ENCODE assay signal across 20 cellular contexts in the genomic region with DNA sequence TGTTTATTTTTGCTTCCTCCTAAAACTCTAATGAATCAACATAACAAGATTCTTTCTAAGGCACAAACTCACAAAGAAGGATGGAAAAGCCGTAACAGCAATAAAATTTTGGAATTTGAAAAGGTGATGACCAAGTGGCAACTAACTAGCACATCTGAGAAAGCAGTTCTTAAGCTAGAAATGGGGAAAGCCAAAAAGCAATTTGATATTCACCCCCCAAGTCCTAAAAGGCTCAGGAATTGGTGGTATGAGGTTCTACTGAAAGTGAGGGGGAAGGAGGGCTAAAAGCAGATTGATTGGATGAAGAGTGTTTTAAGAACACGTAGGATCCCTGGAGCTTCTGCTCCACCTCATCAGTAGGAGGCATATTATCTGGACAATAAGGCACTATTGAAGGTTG. TPM values are rescaled to one million over a fixed set of nuclear protein-coding genes. Genes with fewer than 3 reads are reported as not detected.
DNase-seq lines count a peak whose midpoint lies in the region; ATAC-seq, FAIRE-seq and TF ChIP-seq lines count a peak whose summit lies in the region.
"Had no signal": no experiment of that assay in that cellular context is flagged by ENCODE, and none has a peak within 500 bp of the region (broad histone marks: within the 10 kb centered on the region; RNA-seq: fewer than 3 reads in every experiment).

No MANE protein-coding gene starts in this region.

- ATAC-seq in K562 = no peak
- ATAC-seq in SK-N-SH treated with all-trans-retinoic acid at 6 μM for 48 hours = no peak
- ATAC-seq in GM21717 (IDR thresholded peaks at IDR 0.05; ENCODE audit: unreplicated experiment) = no peak
- ATAC-seq: GM12878, GM23338 had no signal

- CTCF ChIA-PET in K562 (lab: Yijun Ruan, JAX; ENCODE audit: low intra/inter-chr PET ratio) = no interaction called here

- H4K8ac ChIP-seq in mesenchymal stem cell (ENCODE audit: low read length) = no peak overlapping the region

- H3K27ac ChIP-seq in K562 (ENCODE audit: extremely low read depth, low read depth, low read length) = no peak overlapping the region
- no peak overlapping the region for H3K27ac ChIP-seq in mesenchymal stem cell (ENCODE audit: low read length, poor library complexity, severe bottlenecking)
- H3K27ac ChIP-seq in hepatocyte = no peak overlapping the region

- H2BK15ac ChIP-seq in mesenchymal stem cell (ENCODE audit: low read depth, poor library complexity, severe bottlenecking) = no peak overlapping the region

- H2AFZ ChIP-seq in K562 (ENCODE audit: low read depth, low read length) (0 out of 2 replicates have a peak overlapping the region, but pooled peaks have one; percentile 10), mesenchymal stem cell (ENCODE audit: low read depth, low read length) (no peak overlapping the region), hepatocyte (no peak overlapping the region)
- H2AFZ ChIP-seq: GM23338 had no signal

- DNase-seq in G401 (ENCODE audit: low spot score) (peak; percentile 61), K562 (ENCODE audit: extremely low read depth in 1 of 4, low spot score in 3 of 4) (no peak), mesenchymal stem cell (no peak), hepatocyte (ENCODE audit: low spot score) (no peak)
- DNase-seq in stimulated activated CD4-positive, alpha-beta T cell treated with anti-CD3 and anti-CD28 coated beads, Interleukin-2, amount 100 ng/mL, for 48 hours = no peak
- DNase-seq: C1 segment of cervical spinal cord; Calu3; CD4-positive, alpha-beta memory T cell; COR-L47; DMS53; DMS79 treated with DMSO at 0.1 percent for 48 hours; GDM1; H9; HFFc6 had no signal

- H3K9me3 ChIP-seq in K562 (replicated peaks; ENCODE audit: control insufficient read depth, insufficient read depth, low read depth, low read length) = no peaks in the 10 kb centered on the region
- H3K9me3 ChIP-seq in mesenchymal stem cell (ENCODE audit: control insufficient read depth, low read length) = peaks cover 2% of the 10 kb centered on the region
- no peaks in the 10 kb centered on the region for H3K9me3 ChIP-seq in hepatocyte (ENCODE audit: low read depth)

- no peak for TF ChIP-seq RAD21 in K562 (CRISPR knock-in tag; conservative IDR thresholded peaks at IDR 0.05 in 1 of 2, IDR thresholded peaks at IDR 0.05 in 1 of 2)

- peak; percentile 96 for FAIRE-seq in G401.6 (lab: Jason Lieb, UNC)
- no peak for FAIRE-seq in K562 (lab: Jason Lieb, UNC)
- FAIRE-seq: GM12878, GM19239 had no signal

- no peak for TF ChIP-seq POLR2A in K562 (conservative IDR thresholded peaks at IDR 0.05)

- POLR2A ChIA-PET in K562 (lab: Yijun Ruan, JAX) = interaction anchor here (0.6 to 1.0 kb wide), 3 partner anchors 10 to 580 kb away, joined by 3 to 4 read pairs (median 3); no protein-coding TSS in a partner anchor

- H2BK5ac ChIP-seq in mesenchymal stem cell (ENCODE audit: low read depth, low read length, poor library complexity, severe bottlenecking) = no peak overlapping the region

- H3K9me2 ChIP-seq in hepatocyte (replicated peaks; ENCODE audit: insufficient read depth) = no peaks in the 10 kb centered on the region

- no peaks in the 10 kb centered on the region for H3K27me3 ChIP-seq in K562 (ENCODE audit: control insufficient read depth in 2 of 2, insufficient read depth in 2 of 2, low read length in 2 of 2)
- H3K27me3 ChIP-seq in mesenchymal stem cell (ENCODE audit: control insufficient read depth in 1 of 2, insufficient read depth in 1 of 2, low read length in 2 of 2) = peaks cover 0 to 4% of the 10 kb centered on the region in 2 experiments
- H3K27me3 ChIP-seq in hepatocyte = no peaks in the 10 kb centered on the region

- intact Hi-C loops in K562 (cut with micrococcal nuclease) = no loop called here

- in situ Hi-C loops in G401 (cut with HindIII; ENCODE audit: low sequenced_read_pairs) = no loop called here
- in situ Hi-C loops in K562 (cut with MboI) = no loop called here

- no peak overlapping the region for H3K18ac ChIP-seq in mesenchymal stem cell (ENCODE audit: low read depth in 1 of 2, low read length in 2 of 2)

- no peak overlapping the region for H3K4me3 ChIP-seq in K562
- no peak overlapping the region for H3K4me3 ChIP-seq in mesenchymal stem cell (ENCODE audit: insufficient read depth in 1 of 2, low read depth in 1 of 2, low read length in 2 of 2)
- H3K4me3 ChIP-seq in hepatocyte = no peak overlapping the region
- H3K4me3 ChIP-seq: GM12878, GM23338 had no signal

- H3K36me3 ChIP-seq in K562 (ENCODE audit: control insufficient read depth, insufficient read depth, low read length) (no peaks in the 10 kb centered on the region), mesenchymal stem cell (ENCODE audit: control insufficient read depth in 1 of 2, insufficient read depth in 2 of 2, low read depth in 1 of 2, low read length in 2 of 2) (no peaks in the 10 kb centered on the region), hepatocyte (replicated peaks; ENCODE audit: insufficient read depth, low read depth) (no peaks in the 10 kb centered on the region)

- no peak overlapping the region for H3K14ac ChIP-seq in mesenchymal stem cell (ENCODE audit: low read length in 2 of 2)

- no peaks in the 10 kb centered on the region for H4K20me1 ChIP-seq in K562 (replicated peaks; ENCODE audit: control insufficient read depth, insufficient read depth, low read length)
- H4K20me1 ChIP-seq in hepatocyte (ENCODE audit: insufficient read depth, poor library complexity, severe bottlenecking) = no peaks in the 10 kb centered on the region

- H3K79me1 ChIP-seq in mesenchymal stem cell (replicated peaks; ENCODE audit: low read length, poor library complexity, severe bottlenecking) = no peaks in the 10 kb centered on the region

- H3K23ac ChIP-seq in mesenchymal stem cell (ENCODE audit: low read length in 2 of 2) = no peak overlapping the region

- H3K9me1 ChIP-seq in K562 (ENCODE audit: control insufficient read depth, insufficient read depth, low read length) = no peaks in the 10 kb centered on the region

- H3K4me2 ChIP-seq in K562 (ENCODE audit: insufficient read depth, low read length) (no peak overlapping the region), mesenchymal stem cell (ENCODE audit: low read length, poor library complexity, severe bottlenecking) (no peak overlapping the region), hepatocyte (no peak overlapping the region)
- H3K4me2 ChIP-seq: GM23338 had no signal

- no peak overlapping the region for H3K9ac ChIP-seq in K562 (ENCODE audit: insufficient read depth in 1 of 2, low read depth in 2 of 2, low read length in 2 of 2)
- H3K9ac ChIP-seq in mesenchymal stem cell (ENCODE audit: low read length) = no peak overlapping the region

- no TSS peak for BruUV-seq in K562 (replicated peaks; lab: Mats Ljungman, UMichigan)

- 28% methylated on average over 2 of the region's 2 CpGs for WGBS in K562 (ENCODE audit: insufficient coverage, low coverage, missing lambda C conversion rate)
- 78% methylated on average over 2 of the region's 2 CpGs for WGBS in mesenchymal stem cell
- 74% methylated on average over 2 of the region's 2 CpGs for WGBS in hepatocyte (ENCODE audit: low lambda C conversion rate, missing lambda C conversion rate)

- H3K4me1 ChIP-seq in K562 (replicated peaks in 1 of 2; ENCODE audit: control insufficient read depth in 2 of 2, insufficient read depth in 2 of 2, low read length in 2 of 2) = peaks cover 0 to 26% of the 10 kb centered on the region in 2 experiments; a peak in 3 of 5 replicates
- H3K4me1 ChIP-seq in mesenchymal stem cell (ENCODE audit: control insufficient read depth, insufficient read depth, low read depth, low read length) = peaks cover 4% of the 10 kb centered on the region
- peaks cover 8% of the 10 kb centered on the region for H3K4me1 ChIP-seq in hepatocyte (ENCODE audit: insufficient read depth)

- peak overlapping the region; percentile 53 for H2AK5ac ChIP-seq in mesenchymal stem cell (ENCODE audit: low read length, severe bottlenecking)

- H2BK12ac ChIP-seq in mesenchymal stem cell (ENCODE audit: low read length in 2 of 2) = no peak overlapping the region

- H3K79me2 ChIP-seq in K562 (ENCODE audit: control insufficient read depth, insufficient read depth, low read length) = no peaks in the 10 kb centered on the region
- no peaks in the 10 kb centered on the region for H3K79me2 ChIP-seq in hepatocyte

- no peak overlapping the region for H3K4ac ChIP-seq in mesenchymal stem cell (ENCODE audit: low read depth in 1 of 2, low read length in 2 of 2)

- no peak for TF ChIP-seq CTCF in K562 (IDR thresholded peaks at IDR 0.05 in 2 of 3, conservative IDR thresholded peaks at IDR 0.05 in 1 of 3; ENCODE audit: insufficient read depth in 2 of 3, low read depth in 1 of 3, low read length in 3 of 3)
- no peak for TF ChIP-seq CTCF in hepatocyte (IDR thresholded peaks at IDR 0.05; ENCODE audit: poor library complexity)

- no peak for TF ChIP-seq EP300 in K562 (IDR thresholded peaks at IDR 0.05; ENCODE audit: low read length)

- no peak overlapping the region for H2BK120ac ChIP-seq in mesenchymal stem cell (ENCODE audit: low read depth, low read length)

- no peak overlapping the region for H4K91ac ChIP-seq in mesenchymal stem cell (ENCODE audit: low read length)

RNA-seq across cellular contexts. Expression of a gene that starts 43.4 kb away (rescaled TPM):
- total RNA-seq in G401 (2014; rRNA removed; shearing (Covaris generic)) = 75.0 and 98.4 TPM in 2 replicates
- total RNA-seq in K562 (2011; cell fraction: chromatin; rRNA removed; ENCODE audit: low replicate concordance) = 44.8 and 124 TPM in 2 replicates
- 21.3 and 25.9 TPM in 2 replicates for total RNA-seq in K562 (2011; cell fraction: nucleolus; rRNA removed)
- total RNA-seq in K562 (2011; cell fraction: nucleoplasm; rRNA removed) = 42.8 and 45.4 TPM in 2 replicates
- total RNA-seq in K562 (2014; rRNA removed) (22.0 and 25.3 TPM in 2 replicates), K562 (2014; rRNA removed; fragmentation: Illumina TruSeq; extraction: Trizol) (34.8 and 38.0 TPM in 2 replicates), K562 (2015; rRNA removed; fragmentation: Illumina TruSeq; extraction: Trizol) (26.3 and 29.9 TPM in 2 replicates), K562 (2021) (27.1 and 27.8 TPM in 2 replicates), hepatocyte (26.6 and 28.3 TPM in 2 replicates)
- polyA plus RNA-seq in K562 (2011; rRNA removed) (17.0 and 27.4 TPM in 2 replicates), K562 (2014; fragmentation: Illumina TruSeq; extraction: Trizol) (19.6 and 20.5 TPM in 2 replicates), K562 (2014; fragmentation: Nextera tagmentation; extraction: Ambion mirVana) (1 to 10 TPM; 4.1 to 5.8 TPM), K562 (2014; rRNA removed) (17.6 and 19.2 TPM in 2 replicates), hepatocyte (12.7 and 17.1 TPM in 2 replicates)
- 7.5 and 8.0 TPM in 2 replicates for polyA plus RNA-seq in K562 (2011; cell fraction: cytosol; rRNA removed)
- 11.4 and 11.8 TPM in 2 replicates for polyA plus RNA-seq in K562 (2011; cell fraction: nucleus; rRNA removed)
- 12.4 and 13.4 TPM in 2 replicates for polyA plus RNA-seq in K562 (2012)
- polyA minus RNA-seq in K562 (2011; rRNA and poly(A)+ RNA removed) = 46.2 and 46.6 TPM in 2 replicates
- polyA minus RNA-seq in K562 (2011; cell fraction: cytosol; rRNA and poly(A)+ RNA removed) = 10.0 and 15.1 TPM in 2 replicates
- polyA minus RNA-seq in K562 (2011; cell fraction: nucleus; rRNA and poly(A)+ RNA removed) = 19.7 and 24.2 TPM in 2 replicates
- polyA plus RNA-seq in mesenchymal stem cell (2013, experiment 1 of 2) = 12.1 TPM
- polyA plus RNA-seq in mesenchymal stem cell (2013, experiment 2 of 2) = 12.8 TPM
